Comparison of ENCODE assay signal across 9 cellular contexts in genomic region chr4:41177016-41177415, GRCh38. TPM values are rescaled to one million over a fixed set of nuclear protein-coding genes. Genes with fewer than 3 reads are reported as not detected.
A peak's percentile ranks its signal among the peaks of the same experiment; 100 is the strongest.
DNase-seq lines count a peak whose midpoint lies in the region; TF ChIP-seq lines count a peak whose summit lies in the region.
"Had no signal": no experiment of that assay in that cellular context is flagged by ENCODE, and none has a peak within 500 bp of the region (broad histone marks: within the 10 kb centered on the region; RNA-seq: fewer than 3 reads in every experiment).

No MANE protein-coding gene starts in this region.

- no peaks in the 10 kb centered on the region for H3K27me3 ChIP-seq in esophagus muscularis mucosa
- no peaks in the 10 kb centered on the region for H3K27me3 ChIP-seq in WERI-Rb-1 (ENCODE audit: insufficient read depth, low read depth, severe bottlenecking)
- H3K27me3 ChIP-seq: ascending aorta had no signal

- H3K27ac ChIP-seq in epithelial cell of prostate = peak overlapping the region; percentile 3
- H3K27ac ChIP-seq in esophagus muscularis mucosa (replicated peaks in 1 of 4) = no peak overlapping the region
- H3K27ac ChIP-seq in WERI-Rb-1 = no peak overlapping the region

- H3K9me3 ChIP-seq in esophagus muscularis mucosa (no peaks in the 10 kb centered on the region), WERI-Rb-1 (ENCODE audit: severe bottlenecking) (no peaks in the 10 kb centered on the region)
- H3K9me3 ChIP-seq: ascending aorta had no signal

- TF ChIP-seq CTCF in esophagus muscularis mucosa (IDR thresholded peaks at IDR 0.05) = no peak
- TF ChIP-seq CTCF in WERI-Rb-1 (IDR thresholded peaks at IDR 0.05; ENCODE audit: low read depth, low read length) = no peak

- DNase-seq in AG20443 (ENCODE audit: low spot score) (peak; percentile 64), M059J (ENCODE audit: low read depth) (peak; percentile 89), epithelial cell of prostate (ENCODE audit: low read depth, low spot score) (no peak), midbrain (lab: John Stamatoyannopoulos, UW) (peak; percentile 41), esophagus muscularis mucosa (ENCODE audit: extremely low spot score) (no peak), AML-193 (lab: John Stamatoyannopoulos, UW) (no peak), WERI-Rb-1 (no peak)
- DNase-seq in activated CD4-positive, alpha-beta T cell treated with anti-CD3 and anti-CD28 coated beads for 4 hours = no peak

- H3K4me3 ChIP-seq in esophagus muscularis mucosa (no peak overlapping the region), WERI-Rb-1 (ENCODE audit: low read depth, low read length) (no peak overlapping the region)
- H3K4me3 ChIP-seq: ascending aorta had no signal

- no peak for TF ChIP-seq EP300 in esophagus muscularis mucosa (IDR thresholded peaks at IDR 0.05)

- peaks cover 20 to 43% (median 41%) of the 10 kb centered on the region in 4 donors for H3K4me1 ChIP-seq in esophagus muscularis mucosa

- no peak for TF ChIP-seq POLR2A in esophagus muscularis mucosa (IDR thresholded peaks at IDR 0.05; ENCODE audit: low read depth)

- intact Hi-C loops in esophagus muscularis mucosa (cut with DNase I) = no loop called here

- H3K36me3 ChIP-seq in esophagus muscularis mucosa (no peaks in the 10 kb centered on the region), WERI-Rb-1 (no peaks in the 10 kb centered on the region)
- H3K36me3 ChIP-seq: ascending aorta had no signal

RNA-seq across cellular contexts. Expression of gene APBB2, which starts 37.3 kb away (rescaled TPM):
- 44.7 and 81.9 TPM in 2 replicates for total RNA-seq in M059J (2014; rRNA removed; shearing (Covaris generic))
- 10 to 100 TPM; 51.7 to 75.9 (median 71.1) TPM for total RNA-seq in esophagus muscularis mucosa

Comparison
In these comparisons a context has a peak if more than half of its experiments do, and no peak if none do; other contexts are left out.
1. DNase-seq: peak in AG20443 (single experiment), M059J (single experiment) and midbrain (single experiment); none in epithelial cell of prostate (single experiment), esophagus muscularis mucosa (single experiment), activated CD4-positive, alpha-beta T cell treated with anti-CD3 and anti-CD28 coated beads for 4 hours (0 of 2), AML-193 (0 of 2) and WERI-Rb-1 (single experiment).